Comparison of ENCODE assay signal across 8 cellular contexts in genomic region chr19:8194528-8195275, GRCh38. TPM values are rescaled to one million over a fixed set of nuclear protein-coding genes. Genes with fewer than 3 reads are reported as not detected.
DNase-seq lines count a peak whose midpoint lies in the region; ATAC-seq, FAIRE-seq and TF ChIP-seq lines count a peak whose summit lies in the region.

No MANE protein-coding gene starts in this region.

- DNase-seq in T-helper 22 cell (ENCODE audit: low read depth) (peak; percentile 23), mammary epithelial cell (peak; percentile 40), neuronal stem cell (ENCODE audit: low spot score) (no peak), dorsolateral prefrontal cortex (no peak), posterior cingulate gyrus (no peak), RCC 7860 (ENCODE audit: low spot score) (no peak)

- no peaks in the 10 kb centered on the region for H4K20me1 ChIP-seq in mammary epithelial cell (ENCODE audit: insufficient read depth, low read length)

- H3K9me3 ChIP-seq in mammary epithelial cell (replicated peaks; ENCODE audit: insufficient read depth, low read length) = no peaks in the 10 kb centered on the region
- no peaks in the 10 kb centered on the region for H3K9me3 ChIP-seq in neuronal stem cell (replicated peaks in 1 of 2; ENCODE audit: control insufficient read depth in 2 of 2, insufficient read depth in 1 of 2, low read depth in 1 of 2, low read length in 2 of 2)

- H3K9ac ChIP-seq in mammary epithelial cell (ENCODE audit: insufficient read depth, low read length) (no peak overlapping the region), neuronal stem cell (ENCODE audit: low read depth, low read length, poor library complexity) (no peak overlapping the region)

- intact Hi-C loops in mammary epithelial cell (cut with micrococcal nuclease) = no loop called here
- intact Hi-C loops in dorsolateral prefrontal cortex (cut with DNase I) = no loop called here
- intact Hi-C loops in posterior cingulate gyrus (cut with DNase I) = no loop called here

- no peak overlapping the region for H4K91ac ChIP-seq in neuronal stem cell (ENCODE audit: low read depth, low read length, poor library complexity)

- no peaks in the 10 kb centered on the region for H3K79me2 ChIP-seq in mammary epithelial cell (ENCODE audit: insufficient read depth, low read length)

- no peak overlapping the region for H4K8ac ChIP-seq in neuronal stem cell (ENCODE audit: low read depth, low read length)

- no TSS peak for BruUV-seq in mammary epithelial cell (replicated peaks; lab: Mats Ljungman, UMichigan)

- peak overlapping the region; percentile 59 for H2BK15ac ChIP-seq in neuronal stem cell (ENCODE audit: low read length)

- in situ Hi-C loops in mammary epithelial cell (cut with MboI; ENCODE audit: low sequenced_read_pairs in 2 of 2) = no loop called here

- H3K27ac ChIP-seq in mammary epithelial cell (ENCODE audit: insufficient read depth, low read depth, low read length) (no peak overlapping the region), neuronal stem cell (replicated peaks; ENCODE audit: low read length) (no peak overlapping the region), dorsolateral prefrontal cortex (peak overlapping the region in 3 of 59 donors; percentile 9 to 52 (median 46))

- CTCF ChIA-PET in mammary epithelial cell (lab: Charles Lee; ENCODE audit: low non-redundant PET) = no interaction called here

- ATAC-seq in GM18502 (IDR thresholded peaks at IDR 0.05; ENCODE audit: poor library complexity, unreplicated experiment) (peak; percentile 19), HG02840 (IDR thresholded peaks at IDR 0.05; ENCODE audit: low FRiP score, unreplicated experiment) (no peak)

- H3K27me3 ChIP-seq in mammary epithelial cell (ENCODE audit: insufficient read depth, low read length) = no peaks in the 10 kb centered on the region
- H3K27me3 ChIP-seq in neuronal stem cell (ENCODE audit: control insufficient read depth in 3 of 3, insufficient read depth in 3 of 3, low read depth in 1 of 3, low read length in 3 of 3) = no peaks in the 10 kb centered on the region
- no peaks in the 10 kb centered on the region for H3K27me3 ChIP-seq in dorsolateral prefrontal cortex

- H2BK120ac ChIP-seq in neuronal stem cell (ENCODE audit: low read depth, low read length) = peak overlapping the region; percentile 43

- H3K4me2 ChIP-seq in mammary epithelial cell (ENCODE audit: insufficient read depth, low read depth, low read length) (no peak overlapping the region), neuronal stem cell (ENCODE audit: insufficient read depth, low read length, poor library complexity, severe bottlenecking) (no peak overlapping the region)

- no peak overlapping the region for H3K23ac ChIP-seq in neuronal stem cell (ENCODE audit: low read depth, low read length, poor library complexity)

- dilution Hi-C loops in mammary epithelial cell (cut with HindIII; ENCODE audit: low sequenced_read_pairs) = no loop called here

- no peak for TF ChIP-seq CTCF in mammary epithelial cell (conservative IDR thresholded peaks at IDR 0.05 in 1 of 2, IDR thresholded peaks at IDR 0.05 in 1 of 2; ENCODE audit: extremely low read depth in 1 of 2, insufficient read depth in 1 of 2, low read depth in 1 of 2, low read length in 2 of 2)
- TF ChIP-seq CTCF in dorsolateral prefrontal cortex (IDR thresholded peaks at IDR 0.05 in 54 of 56, conservative IDR thresholded peaks at IDR 0.05 in 2 of 56; ENCODE audit: low read depth in 1 of 56, partially characterized antibody in 56 of 56) = no peak

- H3K14ac ChIP-seq in neuronal stem cell (ENCODE audit: low read length) = no peak overlapping the region

- no peak overlapping the region for H2BK12ac ChIP-seq in neuronal stem cell (ENCODE audit: low read length)

- no peak for FAIRE-seq in RCC 7860 (lab: Jason Lieb, UNC)

- H3K18ac ChIP-seq in neuronal stem cell (ENCODE audit: low read length) = peak overlapping the region; percentile 15

- H3K36me3 ChIP-seq in mammary epithelial cell (ENCODE audit: insufficient read depth, low read length) = no peaks in the 10 kb centered on the region
- H3K36me3 ChIP-seq in neuronal stem cell (replicated peaks in 1 of 2; ENCODE audit: control insufficient read depth in 2 of 2, insufficient read depth in 2 of 2, low read length in 2 of 2) = no peaks in the 10 kb centered on the region

- no peak overlapping the region for H3K4ac ChIP-seq in neuronal stem cell (ENCODE audit: low read length)

- H3K4me3 ChIP-seq in mammary epithelial cell (replicated peaks in 1 of 3; ENCODE audit: insufficient read depth in 1 of 3, low read depth in 2 of 3, low read length in 3 of 3) (no peak overlapping the region), neuronal stem cell (ENCODE audit: low read length in 2 of 2) (no peak overlapping the region), dorsolateral prefrontal cortex (peak overlapping the region in 3 of 59 donors; percentile 2 to 14 (median 13))

- H2AK5ac ChIP-seq in neuronal stem cell (ENCODE audit: low read depth, low read length) = peak overlapping the region; percentile 43

- H3K4me1 ChIP-seq in mammary epithelial cell (ENCODE audit: insufficient read depth, low read length) = peaks cover 3% of the 10 kb centered on the region
- H3K4me1 ChIP-seq in neuronal stem cell (ENCODE audit: control insufficient read depth in 2 of 2, insufficient read depth in 1 of 2, low read depth in 1 of 2, low read length in 2 of 2) = peaks cover 8 to 11% of the 10 kb centered on the region in 2 donors

- H2BK5ac ChIP-seq in neuronal stem cell (ENCODE audit: low read length) = no peak overlapping the region

- 35% methylated on average over 10 of the region's 11 CpGs for whole genome bisulfite sequencing in mammary epithelial cell (ENCODE audit: low coverage, missing lambda C conversion rate)
- no CpG with 5 or more reads among the region's 11 CpGs for WGBS in neuronal stem cell (ENCODE audit: extremely low coverage in 2 of 2, insufficient read length in 2 of 2, insufficient replicate concordance in 1 of 2), 2 donors

- no peaks in the 10 kb centered on the region for H3K79me1 ChIP-seq in neuronal stem cell (ENCODE audit: low read depth, low read length)

- peak overlapping the region; percentile 74 for H2AFZ ChIP-seq in mammary epithelial cell (ENCODE audit: low read depth, low read length)
- peak overlapping the region; percentile 45 for H2AFZ ChIP-seq in neuronal stem cell (ENCODE audit: low read length)

RNA-seq across cellular contexts. Expression of gene CERS4, which starts 14.5 kb away (rescaled TPM):
- total RNA-seq in mammary epithelial cell (10 to 100 TPM; 21.0 to 23.3 TPM), dorsolateral prefrontal cortex (100 to 1,000 TPM in 54 of 120 experiments, 10 to 100 TPM in 66; 53.5 to 155 (median 97.3) TPM)
- polyA plus RNA-seq in mammary epithelial cell = 18.9 TPM
- polyA minus RNA-seq in mammary epithelial cell = 32.9 TPM
- 65.3 TPM for polyA plus RNA-seq in neuronal stem cell (2013, experiment 1 of 2)
- polyA plus RNA-seq in neuronal stem cell (2013, experiment 2 of 2) = 62.5 TPM

RNA-seq across cellular contexts. Expression of gene FBN3, which starts 45.3 kb away (rescaled TPM):
- under 1 TPM in 1 of 2 donors, not detected in 1; under 0.01 TPM for total RNA-seq in mammary epithelial cell
- polyA plus RNA-seq in mammary epithelial cell = not detected
- polyA minus RNA-seq in mammary epithelial cell = not detected
- 10.0 TPM for polyA plus RNA-seq in neuronal stem cell (2013, experiment 1 of 2)
- polyA plus RNA-seq in neuronal stem cell (2013, experiment 2 of 2) = 11.3 TPM
- total RNA-seq in dorsolateral prefrontal cortex = 1 to 10 TPM in 59 of 120 experiments, under 1 TPM in 60, not detected in 1; 0.07 to 3.8 (median 1.00) TPM

Comparison
In these comparisons a context has a peak if more than half of its experiments do, and no peak if none do; other contexts are left out.
1. DNase-seq: peak in T-helper 22 cell (single experiment) and mammary epithelial cell (single experiment); none in neuronal stem cell (single experiment), dorsolateral prefrontal cortex (0 of 10), posterior cingulate gyrus (0 of 10) and RCC 7860 (single experiment).